ENCODE assay signal across 8 cellular contexts in the genomic region with DNA sequence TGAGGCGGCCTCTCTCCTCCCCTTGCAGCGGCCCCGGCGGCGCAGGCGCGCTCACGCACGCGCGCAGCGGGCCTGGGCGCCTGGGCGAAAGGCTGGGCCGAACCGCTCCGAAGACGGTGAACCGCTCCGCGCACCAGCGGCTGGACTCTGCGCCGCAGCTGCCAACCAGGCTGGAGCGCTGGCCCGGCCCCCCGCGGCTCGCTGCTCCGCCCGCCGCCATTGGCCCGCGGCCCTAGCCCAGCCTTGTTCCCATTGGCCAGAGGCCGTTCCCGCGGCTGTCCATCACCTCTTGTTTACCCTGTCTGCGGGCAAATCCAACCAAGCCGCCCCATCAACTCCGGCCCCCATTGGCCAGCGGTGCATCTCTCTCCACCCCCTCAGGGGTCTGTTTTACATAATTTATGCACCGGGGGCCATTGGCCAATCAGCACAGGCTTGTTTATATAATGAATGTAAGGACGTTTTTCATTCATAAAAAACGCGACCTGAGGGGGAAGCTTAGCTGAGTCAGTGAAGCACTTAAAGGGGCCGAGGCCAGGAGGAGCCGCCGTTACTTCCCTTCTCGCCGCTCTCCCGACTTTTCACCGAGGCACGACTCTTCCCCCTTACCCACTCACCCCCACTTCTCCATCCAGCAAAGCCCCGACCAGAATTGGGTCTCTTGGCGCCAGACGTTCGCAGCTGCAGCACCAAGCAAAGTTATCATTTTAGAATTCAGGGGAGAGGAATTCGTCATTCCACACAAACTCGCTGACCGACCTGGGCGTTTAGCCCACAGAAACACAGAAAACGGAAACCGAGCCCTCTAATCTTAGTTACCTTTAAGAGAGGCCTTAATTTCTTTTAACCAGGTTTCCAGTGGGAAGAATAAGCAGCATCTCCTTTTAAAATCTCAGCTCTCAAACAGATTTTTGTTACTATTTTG. TPM values are rescaled to one million over a fixed set of nuclear protein-coding genes. Genes with fewer than 3 reads are reported as not detected.
DNase-seq lines count a peak whose midpoint lies in the region; ATAC-seq, FAIRE-seq and TF ChIP-seq lines count a peak whose summit lies in the region.

Gene ETV5 (minus strand): TSS at position 149 of the 925 bp plus-strand sequence. CDS start 3,221 bp downstream, outside the sequence.

- H3K36me3 ChIP-seq in bronchial epithelial cell (ENCODE audit: control insufficient read depth, insufficient read depth, low read length) (no peaks in the 10 kb centered on the region), skeletal muscle satellite cell (ENCODE audit: insufficient read depth, low read length) (peaks cover 7% of the 10 kb centered on the region)

- no peak for FAIRE-seq in bronchial epithelial cell (lab: Jason Lieb, UNC)

- H3K27me3 ChIP-seq in bronchial epithelial cell (ENCODE audit: control insufficient read depth, insufficient read depth, low read length) (no peaks in the 10 kb centered on the region), skeletal muscle satellite cell (ENCODE audit: control insufficient read depth, insufficient read depth, low read length) (no peaks in the 10 kb centered on the region)

- no peaks in the 10 kb centered on the region for H3K9me3 ChIP-seq in iPS-18c (ENCODE audit: control insufficient read depth, insufficient read depth, low read length)
- no peaks in the 10 kb centered on the region for H3K9me3 ChIP-seq in skeletal muscle satellite cell (replicated peaks; ENCODE audit: low read length)

- H3K4me2 ChIP-seq in skeletal muscle satellite cell (ENCODE audit: low read length), result peak within 1 kb of the TSS; percentile 91

- H3K9ac ChIP-seq in skeletal muscle satellite cell (ENCODE audit: low read depth, low read length), result peak within 1 kb of the TSS; percentile 86

- peaks cover 24% of the 10 kb centered on the region for H3K4me1 ChIP-seq in skeletal muscle satellite cell (ENCODE audit: control insufficient read depth, insufficient read depth, low read length)

- in situ Hi-C loops in ACHN (cut with HindIII; ENCODE audit: low pct_ligation_motif_present, low pct_unique_long_range_greater_than_20kb, low sequenced_read_pairs), result no loop called here

- DNase-seq in ACHN (peak; percentile 98), NCI-H2196 treated with DMSO at 0.1 percent for 48 hours (lab: John Stamatoyannopoulos, UW; ENCODE audit: unreplicated experiment) (peak; percentile 100), bronchial epithelial cell (ENCODE audit: low read depth) (peak; percentile 98)

- peak; percentile 98 for ATAC-seq in GM18873 (IDR thresholded peaks at IDR 0.05; ENCODE audit: low FRiP score, unreplicated experiment)
- ATAC-seq in HG03135 (IDR thresholded peaks at IDR 0.05; ENCODE audit: unreplicated experiment), result peak; percentile 96

- TF ChIP-seq CTCF in WI38 (IDR thresholded peaks at IDR 0.05; ENCODE audit: low read depth, low read length) (no peak), bronchial epithelial cell (IDR thresholded peaks at IDR 0.05; ENCODE audit: insufficient read depth, low read length, severe bottlenecking) (no peak)

- H3K4me3 ChIP-seq in WI38 (ENCODE audit: low read depth, low read length) (peak within 1 kb of the TSS; percentile 84), bronchial epithelial cell (ENCODE audit: low read depth, low read length) (peak within 1 kb of the TSS; percentile 54), iPS-18c (ENCODE audit: insufficient read depth, low read depth, low read length) (peak within 1 kb of the TSS; percentile 64), skeletal muscle satellite cell (ENCODE audit: low read length) (peak within 1 kb of the TSS; percentile 77)

RNA-seq across cellular contexts. Expression of gene ETV5, which starts in this region (rescaled TPM):
- 12.9 and 14.0 TPM in 2 replicates for total RNA-seq in bronchial epithelial cell
- 26.9 and 32.3 TPM in 2 replicates for total RNA-seq in skeletal muscle satellite cell (2012; rRNA removed)

Comparison
In these comparisons a context has a peak if more than half of its experiments do, and no peak if none do; other contexts are left out.
1. Peak in every context shown above with its lines: DNase-seq, ATAC-seq and H3K4me3 ChIP-seq.